Comparison of ENCODE assay signal across 18 cellular contexts in genomic region chr6:139172567-139172966, GRCh38. TPM values are rescaled to one million over a fixed set of nuclear protein-coding genes. Genes with fewer than 3 reads are reported as not detected.
DNase-seq lines count a peak whose midpoint lies in the region; ATAC-seq, FAIRE-seq and TF ChIP-seq lines count a peak whose summit lies in the region.
"Had no signal": no experiment of that assay in that cellular context is flagged by ENCODE, and none has a peak within 500 bp of the region (broad histone marks: within the 10 kb centered on the region; RNA-seq: fewer than 3 reads in every experiment).

No MANE protein-coding gene starts in this region.

- H3K27ac ChIP-seq in keratinocyte (ENCODE audit: control insufficient read depth, insufficient read depth, low read length): peak overlapping the region; percentile 59
- H3K27ac ChIP-seq: C4-2B, dorsolateral prefrontal cortex, Peyer's patch, upper lobe of right lung had no signal

- no peaks in the 10 kb centered on the region for H3K27me3 ChIP-seq in keratinocyte (ENCODE audit: control insufficient read depth, extremely low read depth, insufficient read depth, low read length)
- H3K27me3 ChIP-seq: dorsolateral prefrontal cortex, Peyer's patch, upper lobe of right lung had no signal

- H3K4me2 ChIP-seq in keratinocyte (ENCODE audit: control insufficient read depth, extremely low read depth, insufficient read depth, low read depth, low read length): peak overlapping the region; percentile 64

- peak overlapping the region; percentile 43 for H3K9ac ChIP-seq in keratinocyte (ENCODE audit: control insufficient read depth, extremely low read depth, insufficient read depth, low read length)

- peaks cover 11% of the 10 kb centered on the region for H3K4me1 ChIP-seq in keratinocyte (ENCODE audit: control insufficient read depth, extremely low read depth, insufficient read depth, low read length)
- H3K4me1 ChIP-seq: upper lobe of right lung had no signal

- no peaks in the 10 kb centered on the region for H3K9me1 ChIP-seq in keratinocyte (ENCODE audit: control insufficient read depth, extremely low read depth, insufficient read depth, low read length)

- no peaks in the 10 kb centered on the region for H3K9me3 ChIP-seq in keratinocyte (ENCODE audit: control insufficient read depth, low read depth, low read length)
- H3K9me3 ChIP-seq: Peyer's patch, upper lobe of right lung had no signal

- H4K20me1 ChIP-seq in keratinocyte (ENCODE audit: control insufficient read depth, extremely low read depth, insufficient read depth, low read length): no peaks in the 10 kb centered on the region

- peak overlapping the region; percentile 87 for H3K27ac Mint-ChIP-seq in activated CD4-positive, alpha-beta T cell treated with anti-CD3 and anti-CD28 coated beads for 36 hours
- H3K27ac Mint-ChIP-seq in activated B cell treated with CpG ODN at 0.5 μM for 24 hours: peak overlapping the region; percentile 36

- no peaks in the 10 kb centered on the region for H3K9me3 Mint-ChIP-seq in activated CD4-positive, alpha-beta T cell treated with anti-CD3 and anti-CD28 coated beads for 36 hours (ENCODE audit: low read depth)
- H3K9me3 Mint-ChIP-seq in activated B cell treated with CpG ODN at 0.5 μM for 24 hours: peaks cover 2% of the 10 kb centered on the region

- peaks cover 84% of the 10 kb centered on the region for H3K36me3 Mint-ChIP-seq in activated CD4-positive, alpha-beta T cell treated with anti-CD3 and anti-CD28 coated beads for 36 hours (ENCODE audit: low read depth)
- H3K36me3 Mint-ChIP-seq in activated B cell treated with CpG ODN at 0.5 μM for 24 hours (ENCODE audit: low read depth): peaks cover 77% of the 10 kb centered on the region

- peak; percentile 71 for ATAC-seq in activated CD4-positive, alpha-beta T cell treated with anti-CD3 and anti-CD28 coated beads for 36 hours
- ATAC-seq in GM19395 (IDR thresholded peaks at IDR 0.05; ENCODE audit: unreplicated experiment) (peak; percentile 89), activated B cell treated with CpG ODN at 0.5 μM for 24 hours (ENCODE audit: low read depth) (peak; percentile 28), HG03442 (IDR thresholded peaks at IDR 0.05; ENCODE audit: unreplicated experiment) (no peak), SK-N-SH treated with all-trans-retinoic acid at 6 μM for 48 hours (no peak)
- ATAC-seq: HepG2 had no signal

- no peak overlapping the region for H3K4me3 ChIP-seq in keratinocyte (ENCODE audit: control insufficient read depth in 2 of 3, extremely low read depth in 1 of 3, insufficient read depth in 2 of 3, low read depth in 1 of 3, low read length in 3 of 3)
- H3K4me3 ChIP-seq: dorsolateral prefrontal cortex, Peyer's patch, upper lobe of right lung had no signal

- H2AFZ ChIP-seq in keratinocyte (ENCODE audit: control insufficient read depth, low read length): no peak overlapping the region

- CTCF ChIA-PET in activated CD4-positive, alpha-beta T cell treated with anti-CD3 and anti-CD28 coated beads for 36 hours (lab: Charles Lee): interaction anchor here (0.5 to 0.8 kb wide), 2 partner anchors 18 to 203 kb away, joined by 3 read pairs; no protein-coding TSS in a partner anchor
- CTCF ChIA-PET in activated B cell treated with CpG ODN at 0.5 μM for 24 hours (lab: Charles Lee): no interaction called here

- intact Hi-C loops in activated CD4-positive, alpha-beta T cell treated with anti-CD3 and anti-CD28 coated beads for 36 hours (cut with DNase I, micrococcal nuclease): loop anchor here (1.0 to 10.0 kb wide), 6 partner anchors 10 to 580 kb away; partner anchors contain the start of genes ABRACL (in 1 of the 2) and REPS1 (in 1 of the 2)
- intact Hi-C loops in activated B cell treated with CpG ODN at 0.5 μM for 24 hours (cut with micrococcal nuclease): loop anchor here (2.0 kb wide), 1 partner anchor 48 kb away; no protein-coding TSS in a partner anchor

- POLR2A ChIA-PET in activated CD4-positive, alpha-beta T cell treated with anti-CD3 and anti-CD28 coated beads for 36 hours (lab: Charles Lee): interaction anchor here (0.6 to 2.4 kb wide), 6 partner anchors 11 to 35 kb away, joined by 3 to 15 read pairs (median 3); no protein-coding TSS in a partner anchor
- POLR2A ChIA-PET in activated B cell treated with CpG ODN at 0.5 μM for 24 hours (lab: Charles Lee): interaction anchor here (0.6 kb wide), 1 partner anchor 30 kb away, joined by 3 read pairs; no protein-coding TSS in a partner anchor

- peak; percentile 81 for FAIRE-seq in keratinocyte (lab: Jason Lieb, UNC)
- FAIRE-seq: A204.1, H1, HepG2 had no signal

- DNase-seq in activated CD4-positive, alpha-beta T cell treated with anti-CD3 and anti-CD28 coated beads for 36 hours: no peak
- DNase-seq in activated CD4-positive, alpha-beta T cell treated with anti-CD3 and anti-CD28 coated beads for 4 hours: no peak
- DNase-seq in activated B cell treated with CpG ODN at 0.5 μM for 24 hours: no peak
- no peak for DNase-seq in keratinocyte (ENCODE audit: low read depth, low spot score)
- DNase-seq in HT-29 (ENCODE audit: low spot score): no peak
- DNase-seq: DND-41, dorsolateral prefrontal cortex, hypothalamus, NCI-H526, Peyer's patch, upper lobe of right lung had no signal

- H3K27me3 Mint-ChIP-seq in activated CD4-positive, alpha-beta T cell treated with anti-CD3 and anti-CD28 coated beads for 36 hours: no peaks in the 10 kb centered on the region
- H3K27me3 Mint-ChIP-seq in activated B cell treated with CpG ODN at 0.5 μM for 24 hours: no peaks in the 10 kb centered on the region

- peaks cover 5 to 6% of the 10 kb centered on the region in 2 experiments for H3K36me3 ChIP-seq in keratinocyte (ENCODE audit: control insufficient read depth in 2 of 2, extremely low read depth in 1 of 2, insufficient read depth in 2 of 2, low read length in 2 of 2)

- TF ChIP-seq CTCF in activated B cell treated with CpG ODN at 0.5 μM for 24 hours (IDR thresholded peaks at IDR 0.05) (no peak), keratinocyte (optimal IDR thresholded peaks at IDR 0.05 in 1 of 3, IDR thresholded peaks at IDR 0.05 in 1 of 3, conservative IDR thresholded peaks at IDR 0.05 in 1 of 3; ENCODE audit: extremely low read depth in 1 of 3, insufficient read depth in 2 of 3, low read length in 3 of 3) (no peak)

- peaks cover 3% of the 10 kb centered on the region for H3K79me2 ChIP-seq in keratinocyte (ENCODE audit: control insufficient read depth, insufficient read depth, low read length)

- peaks cover 90% of the 10 kb centered on the region for H3K4me1 Mint-ChIP-seq in activated CD4-positive, alpha-beta T cell treated with anti-CD3 and anti-CD28 coated beads for 36 hours
- H3K4me1 Mint-ChIP-seq in activated B cell treated with CpG ODN at 0.5 μM for 24 hours: peaks cover 72% of the 10 kb centered on the region

- dilution Hi-C loops in keratinocyte (cut with MboI; ENCODE audit: extremely low pct_ligation_motif_present, low sequenced_read_pairs): no loop called here

- H3K4me3 Mint-ChIP-seq in activated CD4-positive, alpha-beta T cell treated with anti-CD3 and anti-CD28 coated beads for 36 hours: peak overlapping the region; percentile 18
- H3K4me3 Mint-ChIP-seq in activated B cell treated with CpG ODN at 0.5 μM for 24 hours: no peak overlapping the region

TF ChIP-seq in SK-N-SH treated with all-trans-retinoic acid at 6 μM for 48 hours, 23 proteins besides CTCF, POLR2A, EP300 and RAD21 (continues in another document):
- no peak for TF ChIP-seq POU6F1 (CRISPR knock-in tag; IDR thresholded peaks at IDR 0.05; ENCODE audit: borderline replicate concordance, low read depth)
- TF ChIP-seq ISL1 (CRISPR knock-in tag; IDR thresholded peaks at IDR 0.05): no peak
- no peak for TF ChIP-seq ZFP3 (CRISPR knock-in tag; IDR thresholded peaks at IDR 0.05)

RNA-seq across cellular contexts. Expression of gene HECA, which starts 37.7 kb away (rescaled TPM):
- 10 to 100 TPM; 51.6 to 63.4 TPM for total RNA-seq in activated CD4-positive, alpha-beta T cell treated with anti-CD3 and anti-CD28 coated beads for 36 hours
- 34.9 and 38.3 TPM in 2 replicates for total RNA-seq in activated B cell treated with CpG ODN at 0.5 μM for 24 hours
- polyA plus RNA-seq in keratinocyte: 7.7 to 12.3 TPM (median 9.2 TPM) in 3 replicates
- polyA plus RNA-seq in keratinocyte (2011; ENCODE audit: low read depth): 15.9 TPM
- 8.4 and 11.9 TPM in 2 replicates for polyA plus RNA-seq in keratinocyte (2011; cell fraction: cytosol; rRNA removed)
- 8.1 and 11.3 TPM in 2 replicates for polyA plus RNA-seq in keratinocyte (2011; cell fraction: nucleus; rRNA removed)
- polyA plus RNA-seq in keratinocyte (2012; ENCODE audit: low replicate concordance): 7.6 and 24.8 TPM in 2 replicates
- 7.8 to 18.1 TPM (median 16.3 TPM) in 3 replicates for polyA minus RNA-seq in keratinocyte
- 16.5 TPM for polyA minus RNA-seq in keratinocyte (2011; cell fraction: cytosol; rRNA and poly(A)+ RNA removed)
- 9.0 and 13.6 TPM in 2 replicates for polyA minus RNA-seq in keratinocyte (2011; cell fraction: nucleus; rRNA and poly(A)+ RNA removed)
- 7.6 and 9.3 TPM in 2 replicates for total RNA-seq in HT-29 (2014; rRNA removed; shearing (Covaris generic))

Comparison
In these comparisons a context has a peak if more than half of its experiments do, and no peak if none do; other contexts are left out.
1. ATAC-seq: peak in activated CD4-positive, alpha-beta T cell treated with anti-CD3 and anti-CD28 coated beads for 36 hours (single experiment), GM19395 (single experiment) and activated B cell treated with CpG ODN at 0.5 μM for 24 hours (single experiment); none in HG03442 (single experiment) and SK-N-SH treated with all-trans-retinoic acid at 6 μM for 48 hours (single experiment).